In the genomic region with DNA sequence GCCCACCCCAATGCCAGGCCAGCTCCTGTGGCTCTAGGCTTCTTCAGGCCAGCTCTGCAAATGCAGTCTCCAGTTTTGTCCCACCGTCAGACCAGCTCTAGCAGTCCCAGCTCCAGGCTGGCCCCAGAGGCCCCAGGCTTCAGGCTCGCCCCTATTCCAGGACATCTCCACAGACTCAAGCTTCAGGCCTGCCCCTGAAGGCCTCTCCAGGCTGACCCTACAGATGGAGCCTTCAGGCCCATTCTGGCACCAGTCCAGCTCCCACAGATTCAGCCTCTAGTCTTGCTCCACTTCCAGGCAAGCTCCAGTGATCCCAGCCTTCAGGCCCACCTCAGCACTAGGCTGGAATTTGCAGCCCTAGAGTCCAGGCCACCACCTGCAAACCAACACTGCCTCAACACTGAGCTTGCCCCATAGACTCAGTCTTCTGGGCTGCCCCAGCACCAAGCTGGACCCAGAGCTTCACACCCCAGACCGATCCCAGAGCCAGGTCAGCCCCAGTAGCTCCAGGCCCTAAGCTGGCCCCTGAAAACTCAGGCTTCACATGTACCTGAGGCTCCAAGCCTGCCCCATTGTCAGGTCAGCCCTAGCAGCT, we compare ENCODE assay signal across 3 cellular contexts.
TF ChIP-seq lines count a peak whose summit lies in the region.

No MANE protein-coding gene starts in this region.

TF ChIP-seq in K562, 482 proteins besides CTCF, POLR2A, EP300 and RAD21:
- TF ChIP-seq NFIC (IDR thresholded peaks at IDR 0.05), result peak; percentile 60
- TF ChIP-seq, protein P1, sequence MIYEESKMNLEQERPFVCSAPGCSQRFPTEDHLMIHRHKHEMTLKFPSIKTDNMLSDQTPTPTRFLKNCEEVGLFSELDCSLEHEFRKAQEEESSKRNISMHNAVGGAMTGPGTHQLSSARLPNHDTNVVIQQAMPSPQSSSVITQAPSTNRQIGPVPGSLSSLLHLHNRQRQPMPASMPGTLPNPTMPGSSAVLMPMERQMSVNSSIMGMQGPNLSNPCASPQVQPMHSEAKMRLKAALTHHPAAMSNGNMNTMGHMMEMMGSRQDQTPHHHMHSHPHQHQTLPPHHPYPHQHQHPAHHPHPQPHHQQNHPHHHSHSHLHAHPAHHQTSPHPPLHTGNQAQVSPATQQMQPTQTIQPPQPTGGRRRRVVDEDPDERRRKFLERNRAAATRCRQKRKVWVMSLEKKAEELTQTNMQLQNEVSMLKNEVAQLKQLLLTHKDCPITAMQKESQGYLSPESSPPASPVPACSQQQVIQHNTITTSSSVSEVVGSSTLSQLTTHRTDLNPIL (CRISPR knock-in tag; IDR thresholded peaks at IDR 0.05), result no peak

TF ChIP-seq in H1, 55 proteins besides CTCF, POLR2A, EP300 and RAD21:
- no peak for TF ChIP-seq KDM1A (IDR thresholded peaks at IDR 0.05; ENCODE audit: borderline replicate concordance, low read length)
- no peak for TF ChIP-seq RNF2 (IDR thresholded peaks at IDR 0.05; ENCODE audit: borderline replicate concordance, low read depth, low read length, missing control alignments, poor library complexity, severe bottlenecking)
TF ChIP-seq in H1: peak in this region for 0.

TF ChIP-seq in HepG2, 621 proteins besides CTCF, POLR2A, EP300 and RAD21:
- TF ChIP-seq ZNF761 (CRISPR knock-in tag; conservative IDR thresholded peaks at IDR 0.05) (0 out of 2 replicates have a peak, but pooled peaks have one; percentile 31), GABPB1 (CRISPR knock-in tag; IDR thresholded peaks at IDR 0.05) (no peak), ZNF230 (CRISPR knock-in tag; IDR thresholded peaks at IDR 0.05) (0 out of 2 replicates have a peak, but pooled peaks have one; percentile 34), ZNF678 (CRISPR knock-in tag; IDR thresholded peaks at IDR 0.05) (0 out of 2 replicates have a peak, but pooled peaks have one; percentile 38), ZNF816 (CRISPR knock-in tag; IDR thresholded peaks at IDR 0.05; ENCODE audit: borderline replicate concordance) (no peak), MTA1 (CRISPR knock-in tag; IDR thresholded peaks at IDR 0.05; ENCODE audit: borderline replicate concordance) (0 out of 2 replicates have a peak, but pooled peaks have one; percentile 24), ZNF292 (CRISPR knock-in tag; IDR thresholded peaks at IDR 0.05; ENCODE audit: borderline replicate concordance, low read depth) (no peak)
- TF ChIP-seq, protein P2, sequence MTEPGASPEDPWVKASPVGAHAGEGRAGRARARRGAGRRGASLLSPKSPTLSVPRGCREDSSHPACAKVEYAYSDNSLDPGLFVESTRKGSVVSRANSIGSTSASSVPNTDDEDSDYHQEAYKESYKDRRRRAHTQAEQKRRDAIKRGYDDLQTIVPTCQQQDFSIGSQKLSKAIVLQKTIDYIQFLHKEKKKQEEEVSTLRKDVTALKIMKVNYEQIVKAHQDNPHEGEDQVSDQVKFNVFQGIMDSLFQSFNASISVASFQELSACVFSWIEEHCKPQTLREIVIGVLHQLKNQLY (CRISPR knock-in tag; IDR thresholded peaks at IDR 0.05), result no peak
- TF ChIP-seq, protein P3, sequence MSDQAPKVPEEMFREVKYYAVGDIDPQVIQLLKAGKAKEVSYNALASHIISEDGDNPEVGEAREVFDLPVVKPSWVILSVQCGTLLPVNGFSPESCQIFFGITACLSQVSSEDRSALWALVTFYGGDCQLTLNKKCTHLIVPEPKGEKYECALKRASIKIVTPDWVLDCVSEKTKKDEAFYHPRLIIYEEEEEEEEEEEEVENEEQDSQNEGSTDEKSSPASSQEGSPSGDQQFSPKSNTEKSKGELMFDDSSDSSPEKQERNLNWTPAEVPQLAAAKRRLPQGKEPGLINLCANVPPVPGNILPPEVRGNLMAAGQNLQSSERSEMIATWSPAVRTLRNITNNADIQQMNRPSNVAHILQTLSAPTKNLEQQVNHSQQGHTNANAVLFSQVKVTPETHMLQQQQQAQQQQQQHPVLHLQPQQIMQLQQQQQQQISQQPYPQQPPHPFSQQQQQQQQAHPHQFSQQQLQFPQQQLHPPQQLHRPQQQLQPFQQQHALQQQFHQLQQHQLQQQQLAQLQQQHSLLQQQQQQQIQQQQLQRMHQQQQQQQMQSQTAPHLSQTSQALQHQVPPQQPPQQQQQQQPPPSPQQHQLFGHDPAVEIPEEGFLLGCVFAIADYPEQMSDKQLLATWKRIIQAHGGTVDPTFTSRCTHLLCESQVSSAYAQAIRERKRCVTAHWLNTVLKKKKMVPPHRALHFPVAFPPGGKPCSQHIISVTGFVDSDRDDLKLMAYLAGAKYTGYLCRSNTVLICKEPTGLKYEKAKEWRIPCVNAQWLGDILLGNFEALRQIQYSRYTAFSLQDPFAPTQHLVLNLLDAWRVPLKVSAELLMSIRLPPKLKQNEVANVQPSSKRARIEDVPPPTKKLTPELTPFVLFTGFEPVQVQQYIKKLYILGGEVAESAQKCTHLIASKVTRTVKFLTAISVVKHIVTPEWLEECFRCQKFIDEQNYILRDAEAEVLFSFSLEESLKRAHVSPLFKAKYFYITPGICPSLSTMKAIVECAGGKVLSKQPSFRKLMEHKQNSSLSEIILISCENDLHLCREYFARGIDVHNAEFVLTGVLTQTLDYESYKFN (CRISPR knock-in tag; conservative IDR thresholded peaks at IDR 0.05), result 0 out of 2 replicates have a peak, but pooled peaks have one; percentile 10
- TF ChIP-seq, protein P4, sequence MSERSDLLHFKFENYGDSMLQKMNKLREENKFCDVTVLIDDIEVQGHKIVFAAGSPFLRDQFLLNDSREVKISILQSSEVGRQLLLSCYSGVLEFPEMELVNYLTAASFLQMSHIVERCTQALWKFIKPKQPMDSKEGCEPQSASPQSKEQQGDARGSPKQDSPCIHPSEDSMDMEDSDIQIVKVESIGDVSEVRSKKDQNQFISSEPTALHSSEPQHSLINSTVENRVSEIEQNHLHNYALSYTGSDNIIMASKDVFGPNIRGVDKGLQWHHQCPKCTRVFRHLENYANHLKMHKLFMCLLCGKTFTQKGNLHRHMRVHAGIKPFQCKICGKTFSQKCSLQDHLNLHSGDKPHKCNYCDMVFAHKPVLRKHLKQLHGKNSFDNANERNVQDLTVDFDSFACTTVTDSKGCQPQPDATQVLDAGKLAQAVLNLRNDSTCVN (CRISPR knock-in tag; IDR thresholded peaks at IDR 0.05; ENCODE audit: borderline replicate concordance), result 0 out of 2 replicates have a peak, but pooled peaks have one; percentile 4
- TF ChIP-seq, protein P5, sequence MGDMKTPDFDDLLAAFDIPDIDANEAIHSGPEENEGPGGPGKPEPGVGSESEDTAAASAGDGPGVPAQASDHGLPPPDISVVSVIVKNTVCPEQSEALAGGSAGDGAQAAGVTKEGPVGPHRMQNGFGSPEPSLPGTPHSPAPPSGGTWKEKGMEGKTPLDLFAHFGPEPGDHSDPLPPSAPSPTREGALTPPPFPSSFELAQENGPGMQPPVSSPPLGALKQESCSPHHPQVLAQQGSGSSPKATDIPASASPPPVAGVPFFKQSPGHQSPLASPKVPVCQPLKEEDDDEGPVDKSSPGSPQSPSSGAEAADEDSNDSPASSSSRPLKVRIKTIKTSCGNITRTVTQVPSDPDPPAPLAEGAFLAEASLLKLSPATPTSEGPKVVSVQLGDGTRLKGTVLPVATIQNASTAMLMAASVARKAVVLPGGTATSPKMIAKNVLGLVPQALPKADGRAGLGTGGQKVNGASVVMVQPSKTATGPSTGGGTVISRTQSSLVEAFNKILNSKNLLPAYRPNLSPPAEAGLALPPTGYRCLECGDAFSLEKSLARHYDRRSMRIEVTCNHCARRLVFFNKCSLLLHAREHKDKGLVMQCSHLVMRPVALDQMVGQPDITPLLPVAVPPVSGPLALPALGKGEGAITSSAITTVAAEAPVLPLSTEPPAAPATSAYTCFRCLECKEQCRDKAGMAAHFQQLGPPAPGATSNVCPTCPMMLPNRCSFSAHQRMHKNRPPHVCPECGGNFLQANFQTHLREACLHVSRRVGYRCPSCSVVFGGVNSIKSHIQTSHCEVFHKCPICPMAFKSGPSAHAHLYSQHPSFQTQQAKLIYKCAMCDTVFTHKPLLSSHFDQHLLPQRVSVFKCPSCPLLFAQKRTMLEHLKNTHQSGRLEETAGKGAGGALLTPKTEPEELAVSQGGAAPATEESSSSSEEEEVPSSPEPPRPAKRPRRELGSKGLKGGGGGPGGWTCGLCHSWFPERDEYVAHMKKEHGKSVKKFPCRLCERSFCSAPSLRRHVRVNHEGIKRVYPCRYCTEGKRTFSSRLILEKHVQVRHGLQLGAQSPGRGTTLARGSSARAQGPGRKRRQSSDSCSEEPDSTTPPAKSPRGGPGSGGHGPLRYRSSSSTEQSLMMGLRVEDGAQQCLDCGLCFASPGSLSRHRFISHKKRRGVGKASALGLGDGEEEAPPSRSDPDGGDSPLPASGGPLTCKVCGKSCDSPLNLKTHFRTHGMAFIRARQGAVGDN (CRISPR knock-in tag; IDR thresholded peaks at IDR 0.05), result 0 out of 2 replicates have a peak, but pooled peaks have one; percentile 11
